ENCODE assay signal across 1 cellular context in the genomic region with DNA sequence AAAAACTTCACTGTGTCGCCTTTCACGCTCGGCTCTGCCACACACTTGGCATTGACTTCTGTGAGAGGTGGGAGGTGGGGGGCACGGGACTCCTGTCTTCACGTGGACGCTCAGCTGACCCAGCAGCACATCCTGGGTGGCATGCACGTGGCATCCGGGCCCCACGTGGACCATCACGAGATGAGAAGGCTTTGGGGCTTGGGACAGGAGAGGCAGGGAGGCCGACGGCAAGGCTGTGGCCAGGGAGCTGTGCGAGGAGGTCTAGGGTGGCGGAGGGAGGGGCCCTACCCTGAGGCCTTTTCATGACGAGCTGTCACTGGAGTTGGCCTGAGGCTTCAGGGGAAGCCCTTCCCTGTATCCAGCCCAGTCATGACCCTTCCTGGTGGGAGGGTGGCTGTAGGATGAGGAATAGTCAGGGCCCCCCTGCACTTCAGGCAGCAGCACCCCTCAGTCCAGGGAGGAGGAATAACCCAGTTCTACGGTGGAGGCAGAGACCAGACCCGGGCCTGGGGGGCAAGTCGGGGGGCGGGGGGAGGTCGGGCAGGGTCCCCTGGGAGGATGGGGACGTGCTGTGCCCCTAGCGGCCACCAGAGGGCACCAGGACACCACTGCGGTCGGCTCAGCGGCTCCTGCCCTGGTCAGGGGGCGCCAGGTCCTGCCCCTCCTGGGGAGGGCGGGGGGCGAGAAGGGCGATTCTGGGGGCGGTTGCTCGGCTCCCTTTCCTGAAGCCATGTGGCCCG.
TF ChIP-seq lines count a peak whose summit lies in the region.

No MANE protein-coding gene starts in this region.

TF ChIP-seq in HepG2, 621 proteins besides CTCF, POLR2A, EP300 and RAD21 (continues in another document):
- TF ChIP-seq ELF4 (CRISPR knock-in tag; IDR thresholded peaks at IDR 0.05; ENCODE audit: borderline replicate concordance) = no peak
- no peak for TF ChIP-seq U2AF2 (IDR thresholded peaks at IDR 0.05; ENCODE audit: low read depth, low read length)
- TF ChIP-seq, protein P1, sequence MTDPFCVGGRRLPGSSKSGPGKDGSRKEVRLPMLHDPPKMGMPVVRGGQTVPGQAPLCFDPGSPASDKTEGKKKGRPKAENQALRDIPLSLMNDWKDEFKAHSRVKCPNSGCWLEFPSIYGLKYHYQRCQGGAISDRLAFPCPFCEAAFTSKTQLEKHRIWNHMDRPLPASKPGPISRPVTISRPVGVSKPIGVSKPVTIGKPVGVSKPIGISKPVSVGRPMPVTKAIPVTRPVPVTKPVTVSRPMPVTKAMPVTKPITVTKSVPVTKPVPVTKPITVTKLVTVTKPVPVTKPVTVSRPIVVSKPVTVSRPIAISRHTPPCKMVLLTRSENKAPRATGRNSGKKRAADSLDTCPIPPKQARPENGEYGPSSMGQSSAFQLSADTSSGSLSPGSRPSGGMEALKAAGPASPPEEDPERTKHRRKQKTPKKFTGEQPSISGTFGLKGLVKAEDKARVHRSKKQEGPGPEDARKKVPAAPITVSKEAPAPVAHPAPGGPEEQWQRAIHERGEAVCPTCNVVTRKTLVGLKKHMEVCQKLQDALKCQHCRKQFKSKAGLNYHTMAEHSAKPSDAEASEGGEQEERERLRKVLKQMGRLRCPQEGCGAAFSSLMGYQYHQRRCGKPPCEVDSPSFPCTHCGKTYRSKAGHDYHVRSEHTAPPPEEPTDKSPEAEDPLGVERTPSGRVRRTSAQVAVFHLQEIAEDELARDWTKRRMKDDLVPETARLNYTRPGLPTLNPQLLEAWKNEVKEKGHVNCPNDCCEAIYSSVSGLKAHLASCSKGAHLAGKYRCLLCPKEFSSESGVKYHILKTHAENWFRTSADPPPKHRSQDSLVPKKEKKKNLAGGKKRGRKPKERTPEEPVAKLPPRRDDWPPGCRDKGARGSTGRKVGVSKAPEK (CRISPR knock-in tag; IDR thresholded peaks at IDR 0.05; ENCODE audit: borderline replicate concordance) = peak; percentile 87; the same call in 1 of the 2 replicates
- TF ChIP-seq ZNF569 (CRISPR knock-in tag; IDR thresholded peaks at IDR 0.05; ENCODE audit: borderline replicate concordance) = no peak
- no peak for TF ChIP-seq ZNF33B (CRISPR knock-in tag; IDR thresholded peaks at IDR 0.05)
- TF ChIP-seq ZNF432 (CRISPR knock-in tag; IDR thresholded peaks at IDR 0.05; ENCODE audit: borderline replicate concordance) = no peak
- peak; percentile 54; the same call in 1 of the 2 replicates for TF ChIP-seq KDM2A (CRISPR knock-in tag; IDR thresholded peaks at IDR 0.05; ENCODE audit: borderline replicate concordance, low read depth)
- TF ChIP-seq TBX3 (IDR thresholded peaks at IDR 0.05; ENCODE audit: borderline replicate concordance) = no peak
- no peak for TF ChIP-seq TMF1 (CRISPR knock-in tag; IDR thresholded peaks at IDR 0.05; ENCODE audit: low read depth)
- TF ChIP-seq, protein P2, sequence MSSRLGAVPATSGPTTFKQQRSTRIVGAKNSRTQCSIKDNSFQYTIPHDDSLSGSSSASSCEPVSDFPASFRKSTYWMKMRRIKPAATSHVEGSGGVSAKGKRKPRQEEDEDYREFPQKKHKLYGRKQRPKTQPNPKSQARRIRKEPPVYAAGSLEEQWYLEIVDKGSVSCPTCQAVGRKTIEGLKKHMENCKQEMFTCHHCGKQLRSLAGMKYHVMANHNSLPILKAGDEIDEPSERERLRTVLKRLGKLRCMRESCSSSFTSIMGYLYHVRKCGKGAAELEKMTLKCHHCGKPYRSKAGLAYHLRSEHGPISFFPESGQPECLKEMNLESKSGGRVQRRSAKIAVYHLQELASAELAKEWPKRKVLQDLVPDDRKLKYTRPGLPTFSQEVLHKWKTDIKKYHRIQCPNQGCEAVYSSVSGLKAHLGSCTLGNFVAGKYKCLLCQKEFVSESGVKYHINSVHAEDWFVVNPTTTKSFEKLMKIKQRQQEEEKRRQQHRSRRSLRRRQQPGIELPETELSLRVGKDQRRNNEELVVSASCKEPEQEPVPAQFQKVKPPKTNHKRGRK (CRISPR knock-in tag; IDR thresholded peaks at IDR 0.05) = peak; percentile 88
- TF ChIP-seq, protein P3, sequence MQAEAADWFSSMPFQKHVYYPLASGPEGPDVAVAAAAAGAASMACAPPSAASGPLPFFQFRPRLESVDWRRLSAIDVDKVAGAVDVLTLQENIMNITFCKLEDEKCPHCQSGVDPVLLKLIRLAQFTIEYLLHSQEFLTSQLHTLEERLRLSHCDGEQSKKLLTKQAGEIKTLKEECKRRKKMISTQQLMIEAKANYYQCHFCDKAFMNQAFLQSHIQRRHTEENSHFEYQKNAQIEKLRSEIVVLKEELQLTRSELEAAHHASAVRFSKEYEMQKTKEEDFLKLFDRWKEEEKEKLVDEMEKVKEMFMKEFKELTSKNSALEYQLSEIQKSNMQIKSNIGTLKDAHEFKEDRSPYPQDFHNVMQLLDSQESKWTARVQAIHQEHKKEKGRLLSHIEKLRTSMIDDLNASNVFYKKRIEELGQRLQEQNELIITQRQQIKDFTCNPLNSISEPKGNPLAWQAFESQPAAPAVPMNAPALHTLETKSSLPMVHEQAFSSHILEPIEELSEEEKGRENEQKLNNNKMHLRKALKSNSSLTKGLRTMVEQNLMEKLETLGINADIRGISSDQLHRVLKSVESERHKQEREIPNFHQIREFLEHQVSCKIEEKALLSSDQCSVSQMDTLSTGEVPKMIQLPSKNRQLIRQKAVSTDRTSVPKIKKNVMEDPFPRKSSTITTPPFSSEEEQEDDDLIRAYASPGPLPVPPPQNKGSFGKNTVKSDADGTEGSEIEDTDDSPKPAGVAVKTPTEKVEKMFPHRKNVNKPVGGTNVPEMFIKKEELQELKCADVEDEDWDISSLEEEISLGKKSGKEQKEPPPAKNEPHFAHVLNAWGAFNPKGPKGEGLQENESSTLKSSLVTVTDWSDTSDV (CRISPR knock-in tag; IDR thresholded peaks at IDR 0.05) = 0 out of 2 replicates have a peak, but pooled peaks have one; percentile 40
- no peak for TF ChIP-seq ZNF749 (CRISPR knock-in tag; IDR thresholded peaks at IDR 0.05; ENCODE audit: borderline replicate concordance)
- TF ChIP-seq ZNF24 (IDR thresholded peaks at IDR 0.05) = no peak
- TF ChIP-seq, protein P4, sequence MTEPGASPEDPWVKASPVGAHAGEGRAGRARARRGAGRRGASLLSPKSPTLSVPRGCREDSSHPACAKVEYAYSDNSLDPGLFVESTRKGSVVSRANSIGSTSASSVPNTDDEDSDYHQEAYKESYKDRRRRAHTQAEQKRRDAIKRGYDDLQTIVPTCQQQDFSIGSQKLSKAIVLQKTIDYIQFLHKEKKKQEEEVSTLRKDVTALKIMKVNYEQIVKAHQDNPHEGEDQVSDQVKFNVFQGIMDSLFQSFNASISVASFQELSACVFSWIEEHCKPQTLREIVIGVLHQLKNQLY (CRISPR knock-in tag; IDR thresholded peaks at IDR 0.05) = no peak
- peak; percentile 84 for TF ChIP-seq STAG1 (CRISPR knock-in tag; IDR thresholded peaks at IDR 0.05)
- no peak for TF ChIP-seq SRSF1 (optimal IDR thresholded peaks at IDR 0.05; ENCODE audit: low read depth, low read length)
- TF ChIP-seq, protein P5, sequence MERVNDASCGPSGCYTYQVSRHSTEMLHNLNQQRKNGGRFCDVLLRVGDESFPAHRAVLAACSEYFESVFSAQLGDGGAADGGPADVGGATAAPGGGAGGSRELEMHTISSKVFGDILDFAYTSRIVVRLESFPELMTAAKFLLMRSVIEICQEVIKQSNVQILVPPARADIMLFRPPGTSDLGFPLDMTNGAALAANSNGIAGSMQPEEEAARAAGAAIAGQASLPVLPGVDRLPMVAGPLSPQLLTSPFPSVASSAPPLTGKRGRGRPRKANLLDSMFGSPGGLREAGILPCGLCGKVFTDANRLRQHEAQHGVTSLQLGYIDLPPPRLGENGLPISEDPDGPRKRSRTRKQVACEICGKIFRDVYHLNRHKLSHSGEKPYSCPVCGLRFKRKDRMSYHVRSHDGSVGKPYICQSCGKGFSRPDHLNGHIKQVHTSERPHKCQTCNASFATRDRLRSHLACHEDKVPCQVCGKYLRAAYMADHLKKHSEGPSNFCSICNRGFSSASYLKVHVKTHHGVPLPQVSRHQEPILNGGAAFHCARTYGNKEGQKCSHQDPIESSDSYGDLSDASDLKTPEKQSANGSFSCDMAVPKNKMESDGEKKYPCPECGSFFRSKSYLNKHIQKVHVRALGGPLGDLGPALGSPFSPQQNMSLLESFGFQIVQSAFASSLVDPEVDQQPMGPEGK (CRISPR knock-in tag; IDR thresholded peaks at IDR 0.05) = peak; percentile 94
- no peak for TF ChIP-seq NR3C1 (CRISPR knock-in tag; IDR thresholded peaks at IDR 0.05)
- TF ChIP-seq, protein P6, sequence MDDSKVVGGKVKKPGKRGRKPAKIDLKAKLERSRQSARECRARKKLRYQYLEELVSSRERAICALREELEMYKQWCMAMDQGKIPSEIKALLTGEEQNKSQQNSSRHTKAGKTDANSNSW (CRISPR knock-in tag; IDR thresholded peaks at IDR 0.05; ENCODE audit: borderline replicate concordance) = no peak
- TF ChIP-seq, protein P7, sequence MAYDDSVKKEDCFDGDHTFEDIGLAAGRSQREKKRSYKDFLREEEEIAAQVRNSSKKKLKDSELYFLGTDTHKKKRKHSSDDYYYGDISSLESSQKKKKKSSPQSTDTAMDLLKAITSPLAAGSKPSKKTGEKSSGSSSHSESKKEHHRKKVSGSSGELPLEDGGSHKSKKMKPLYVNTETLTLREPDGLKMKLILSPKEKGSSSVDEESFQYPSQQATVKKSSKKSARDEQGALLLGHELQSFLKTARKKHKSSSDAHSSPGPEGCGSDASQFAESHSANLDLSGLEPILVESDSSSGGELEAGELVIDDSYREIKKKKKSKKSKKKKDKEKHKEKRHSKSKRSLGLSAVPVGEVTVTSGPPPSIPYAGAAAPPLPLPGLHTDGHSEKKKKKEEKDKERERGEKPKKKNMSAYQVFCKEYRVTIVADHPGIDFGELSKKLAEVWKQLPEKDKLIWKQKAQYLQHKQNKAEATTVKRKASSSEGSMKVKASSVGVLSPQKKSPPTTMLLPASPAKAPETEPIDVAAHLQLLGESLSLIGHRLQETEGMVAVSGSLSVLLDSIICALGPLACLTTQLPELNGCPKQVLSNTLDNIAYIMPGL (CRISPR knock-in tag; IDR thresholded peaks at IDR 0.05; ENCODE audit: borderline replicate concordance in 1 of 2, low read depth in 1 of 2) = peak in 1 of 2 experiments; percentile 23; a peak in 1 of 4 replicates
- no peak for TF ChIP-seq RBM22 (optimal IDR thresholded peaks at IDR 0.05; ENCODE audit: low read length)
- no peak for TF ChIP-seq ZNF282 (IDR thresholded peaks at IDR 0.05; ENCODE audit: partially characterized antibody)
- TF ChIP-seq, protein P8, sequence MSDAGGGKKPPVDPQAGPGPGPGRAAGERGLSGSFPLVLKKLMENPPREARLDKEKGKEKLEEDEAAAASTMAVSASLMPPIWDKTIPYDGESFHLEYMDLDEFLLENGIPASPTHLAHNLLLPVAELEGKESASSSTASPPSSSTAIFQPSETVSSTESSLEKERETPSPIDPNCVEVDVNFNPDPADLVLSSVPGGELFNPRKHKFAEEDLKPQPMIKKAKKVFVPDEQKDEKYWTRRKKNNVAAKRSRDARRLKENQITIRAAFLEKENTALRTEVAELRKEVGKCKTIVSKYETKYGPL (CRISPR knock-in tag; IDR thresholded peaks at IDR 0.05) = no peak
- TF ChIP-seq CREM (IDR thresholded peaks at IDR 0.05) = no peak
- TF ChIP-seq CREM (CRISPR knock-in tag; IDR thresholded peaks at IDR 0.05) = no peak
- 0 out of 2 replicates have a peak, but pooled peaks have one; percentile 32 for TF ChIP-seq ZNF891 (CRISPR knock-in tag; IDR thresholded peaks at IDR 0.05)
- TF ChIP-seq, protein P9, sequence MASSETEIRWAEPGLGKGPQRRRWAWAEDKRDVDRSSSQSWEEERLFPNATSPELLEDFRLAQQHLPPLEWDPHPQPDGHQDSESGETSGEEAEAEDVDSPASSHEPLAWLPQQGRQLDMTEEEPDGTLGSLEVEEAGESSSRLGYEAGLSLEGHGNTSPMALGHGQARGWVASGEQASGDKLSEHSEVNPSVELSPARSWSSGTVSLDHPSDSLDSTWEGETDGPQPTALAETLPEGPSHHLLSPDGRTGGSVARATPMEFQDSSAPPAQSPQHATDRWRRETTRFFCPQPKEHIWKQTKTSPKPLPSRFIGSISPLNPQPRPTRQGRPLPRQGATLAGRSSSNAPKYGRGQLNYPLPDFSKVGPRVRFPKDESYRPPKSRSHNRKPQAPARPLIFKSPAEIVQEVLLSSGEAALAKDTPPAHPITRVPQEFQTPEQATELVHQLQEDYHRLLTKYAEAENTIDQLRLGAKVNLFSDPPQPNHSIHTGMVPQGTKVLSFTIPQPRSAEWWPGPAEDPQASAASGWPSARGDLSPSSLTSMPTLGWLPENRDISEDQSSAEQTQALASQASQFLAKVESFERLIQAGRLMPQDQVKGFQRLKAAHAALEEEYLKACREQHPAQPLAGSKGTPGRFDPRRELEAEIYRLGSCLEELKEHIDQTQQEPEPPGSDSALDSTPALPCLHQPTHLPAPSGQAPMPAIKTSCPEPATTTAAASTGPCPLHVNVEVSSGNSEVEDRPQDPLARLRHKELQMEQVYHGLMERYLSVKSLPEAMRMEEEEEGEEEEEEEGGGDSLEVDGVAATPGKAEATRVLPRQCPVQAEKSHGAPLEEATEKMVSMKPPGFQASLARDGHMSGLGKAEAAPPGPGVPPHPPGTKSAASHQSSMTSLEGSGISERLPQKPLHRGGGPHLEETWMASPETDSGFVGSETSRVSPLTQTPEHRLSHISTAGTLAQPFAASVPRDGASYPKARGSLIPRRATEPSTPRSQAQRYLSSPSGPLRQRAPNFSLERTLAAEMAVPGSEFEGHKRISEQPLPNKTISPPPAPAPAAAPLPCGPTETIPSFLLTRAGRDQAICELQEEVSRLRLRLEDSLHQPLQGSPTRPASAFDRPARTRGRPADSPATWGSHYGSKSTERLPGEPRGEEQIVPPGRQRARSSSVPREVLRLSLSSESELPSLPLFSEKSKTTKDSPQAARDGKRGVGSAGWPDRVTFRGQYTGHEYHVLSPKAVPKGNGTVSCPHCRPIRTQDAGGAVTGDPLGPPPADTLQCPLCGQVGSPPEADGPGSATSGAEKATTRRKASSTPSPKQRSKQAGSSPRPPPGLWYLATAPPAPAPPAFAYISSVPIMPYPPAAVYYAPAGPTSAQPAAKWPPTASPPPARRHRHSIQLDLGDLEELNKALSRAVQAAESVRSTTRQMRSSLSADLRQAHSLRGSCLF (CRISPR knock-in tag; IDR thresholded peaks at IDR 0.05; ENCODE audit: borderline replicate concordance) = no peak
- no peak for TF ChIP-seq ZFP36 (IDR thresholded peaks at IDR 0.05; ENCODE audit: borderline replicate concordance, low read depth, low read length, partially characterized antibody)
- no peak for TF ChIP-seq TCF7L2 (IDR thresholded peaks at IDR 0.05; ENCODE audit: low read depth, low read length)
- no peak for TF ChIP-seq CENPX (CRISPR knock-in tag; IDR thresholded peaks at IDR 0.05)
- 0 out of 2 replicates have a peak, but pooled peaks have one; percentile 23 for TF ChIP-seq NRL (CRISPR knock-in tag; IDR thresholded peaks at IDR 0.05; ENCODE audit: borderline replicate concordance)
- peak; percentile 62; the same call in 1 of the 2 replicates for TF ChIP-seq ZBTB7A (CRISPR knock-in tag; IDR thresholded peaks at IDR 0.05)
- TF ChIP-seq, protein P10, sequence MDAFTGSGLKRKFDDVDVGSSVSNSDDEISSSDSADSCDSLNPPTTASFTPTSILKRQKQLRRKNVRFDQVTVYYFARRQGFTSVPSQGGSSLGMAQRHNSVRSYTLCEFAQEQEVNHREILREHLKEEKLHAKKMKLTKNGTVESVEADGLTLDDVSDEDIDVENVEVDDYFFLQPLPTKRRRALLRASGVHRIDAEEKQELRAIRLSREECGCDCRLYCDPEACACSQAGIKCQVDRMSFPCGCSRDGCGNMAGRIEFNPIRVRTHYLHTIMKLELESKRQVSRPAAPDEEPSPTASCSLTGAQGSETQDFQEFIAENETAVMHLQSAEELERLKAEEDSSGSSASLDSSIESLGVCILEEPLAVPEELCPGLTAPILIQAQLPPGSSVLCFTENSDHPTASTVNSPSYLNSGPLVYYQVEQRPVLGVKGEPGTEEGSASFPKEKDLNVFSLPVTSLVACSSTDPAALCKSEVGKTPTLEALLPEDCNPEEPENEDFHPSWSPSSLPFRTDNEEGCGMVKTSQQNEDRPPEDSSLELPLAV (CRISPR knock-in tag; conservative IDR thresholded peaks at IDR 0.05; ENCODE audit: low read depth) = no peak
